ENCODE assay signal across 24 cellular contexts in the genomic region with DNA sequence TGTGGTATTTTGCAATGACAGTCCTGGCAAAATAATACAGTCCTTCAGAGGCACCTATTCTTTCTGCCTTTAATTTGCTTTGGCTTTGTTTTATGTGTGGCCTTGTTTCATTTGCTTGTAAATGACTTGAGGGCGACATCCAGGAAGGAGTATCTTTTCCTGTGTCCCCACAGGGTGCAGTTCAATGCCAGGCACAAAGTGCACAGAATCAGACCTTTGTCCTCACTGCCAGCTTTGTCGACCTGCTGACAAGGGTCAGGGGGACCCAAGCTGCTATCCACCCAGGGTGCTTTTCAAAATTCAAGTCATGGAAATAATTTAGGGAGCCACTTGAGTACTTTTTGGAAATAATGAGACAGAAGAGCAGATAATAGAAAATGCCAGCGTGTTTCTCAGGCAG. TPM values are rescaled to one million over a fixed set of nuclear protein-coding genes. Genes with fewer than 3 reads are reported as not detected.
"Had no signal": no experiment of that assay in that cellular context is flagged by ENCODE, and none has a peak within 500 bp of the region (broad histone marks: within the 10 kb centered on the region; RNA-seq: fewer than 3 reads in every experiment).

No MANE protein-coding gene starts in this region.

- H3K4me3 Mint-ChIP-seq: activated naive CD8-positive, alpha-beta T cell treated with anti-CD3 and anti-CD28 coated beads, Interleukin-2, amount 50 U/mL, for 24 hours; naive thymus-derived CD4-positive, alpha-beta T cell; stimulated activated effector memory CD8-positive, alpha-beta T cell treated with anti-CD3 and anti-CD28 coated beads, Interleukin-12 subunit alpha, Interleukin-12 subunit beta, amount 100 ng/mL, for 72 hours; stimulated activated naive CD8-positive, alpha-beta T cell treated with anti-CD3 and anti-CD28 coated beads, Interleukin-15, amount 100 ng/mL, for 72 hours had no signal

- H3K4me3 ChIP-seq: cardiac muscle cell, esophagus muscularis mucosa, hepatocyte, lung, ovary, prostate gland, tibial nerve had no signal

- H3K27me3 ChIP-seq: cardiac muscle cell, esophagus muscularis mucosa, hepatocyte, neutrophil, ovary, tibial nerve had no signal

- H3K27me3 Mint-ChIP-seq: activated naive CD8-positive, alpha-beta T cell treated with anti-CD3 and anti-CD28 coated beads, Interleukin-2, amount 50 U/mL, for 24 hours had no signal

- H3K4me2 ChIP-seq: hepatocyte had no signal

- ATAC-seq: activated naive CD8-positive, alpha-beta T cell treated with anti-CD3 and anti-CD28 coated beads, Interleukin-2, amount 50 U/mL, for 24 hours; left cardiac atrium; naive thymus-derived CD4-positive, alpha-beta T cell; SK-N-SH treated with all-trans-retinoic acid at 6 μM for 48 hours; stimulated activated effector memory CD8-positive, alpha-beta T cell treated with anti-CD3 and anti-CD28 coated beads, Interleukin-12 subunit alpha, Interleukin-12 subunit beta, amount 100 ng/mL, for 72 hours; stimulated activated naive CD8-positive, alpha-beta T cell treated with anti-CD3 and anti-CD28 coated beads, Interleukin-15, amount 100 ng/mL, for 72 hours had no signal

- H3K36me3 Mint-ChIP-seq: naive thymus-derived CD4-positive, alpha-beta T cell; stimulated activated effector memory CD8-positive, alpha-beta T cell treated with anti-CD3 and anti-CD28 coated beads, Interleukin-12 subunit alpha, Interleukin-12 subunit beta, amount 100 ng/mL, for 72 hours had no signal

- H3K27ac ChIP-seq: cardiac muscle cell, esophagus muscularis mucosa, neutrophil, ovary, prostate gland had no signal

- H2AFZ ChIP-seq: hepatocyte had no signal

- H3K79me2 ChIP-seq: hepatocyte had no signal

- H3K4me1 Mint-ChIP-seq: activated naive CD8-positive, alpha-beta T cell treated with anti-CD3 and anti-CD28 coated beads, Interleukin-2, amount 50 U/mL, for 24 hours; stimulated activated effector memory CD8-positive, alpha-beta T cell treated with anti-CD3 and anti-CD28 coated beads, Interleukin-12 subunit alpha, Interleukin-12 subunit beta, amount 100 ng/mL, for 72 hours; stimulated activated naive CD8-positive, alpha-beta T cell treated with anti-CD3 and anti-CD28 coated beads, Interleukin-15, amount 100 ng/mL, for 72 hours had no signal

- H3K9me3 Mint-ChIP-seq: activated naive CD8-positive, alpha-beta T cell treated with anti-CD3 and anti-CD28 coated beads, Interleukin-2, amount 50 U/mL, for 24 hours; naive thymus-derived CD4-positive, alpha-beta T cell; stimulated activated effector memory CD8-positive, alpha-beta T cell treated with anti-CD3 and anti-CD28 coated beads, Interleukin-12 subunit alpha, Interleukin-12 subunit beta, amount 100 ng/mL, for 72 hours; stimulated activated naive CD8-positive, alpha-beta T cell treated with anti-CD3 and anti-CD28 coated beads, Interleukin-15, amount 100 ng/mL, for 72 hours had no signal

- H3K9me3 ChIP-seq: esophagus muscularis mucosa, neutrophil, ovary, prostate gland, tibial nerve had no signal

- H3K27ac Mint-ChIP-seq: activated naive CD8-positive, alpha-beta T cell treated with anti-CD3 and anti-CD28 coated beads, Interleukin-2, amount 50 U/mL, for 24 hours; naive thymus-derived CD4-positive, alpha-beta T cell; stimulated activated effector memory CD8-positive, alpha-beta T cell treated with anti-CD3 and anti-CD28 coated beads, Interleukin-12 subunit alpha, Interleukin-12 subunit beta, amount 100 ng/mL, for 72 hours; stimulated activated naive CD8-positive, alpha-beta T cell treated with anti-CD3 and anti-CD28 coated beads, Interleukin-15, amount 100 ng/mL, for 72 hours had no signal

- DNase-seq: activated CD8-positive, alpha-beta memory T cell treated with anti-CD3 and anti-CD28 coated beads for 24 hours; activated CD8-positive, alpha-beta memory T cell treated with anti-CD3 and anti-CD28 coated beads, Interleukin-2, amount 50 U/mL, for 4 hours; activated naive CD4-positive, alpha-beta T cell treated with anti-CD3 and anti-CD28 coated beads, Interleukin-2, amount 50 U/mL, for 16 hours; activated naive CD8-positive, alpha-beta T cell treated with anti-CD3 and anti-CD28 coated beads, Interleukin-2, amount 50 U/mL, for 24 hours; activated T-cell treated with anti-CD3 and anti-CD28 coated beads, Interleukin-2, amount 50 U/mL, for 48 hours; dermis blood vessel endothelial cell; effector memory CD4-positive, alpha-beta T cell; glutamatergic neuron; left cardiac atrium; naive thymus-derived CD4-positive, alpha-beta T cell; ovary; stimulated activated CD4-positive, alpha-beta T cell treated with anti-CD3 and anti-CD28 coated beads, Interleukin-2, amount 100 ng/mL, for 24 hours; stimulated activated naive CD8-positive, alpha-beta T cell treated with anti-CD3 and anti-CD28 coated beads, Interleukin-15, amount 100 ng/mL, for 72 hours had no signal

- H3K36me3 ChIP-seq: cardiac muscle cell, esophagus muscularis mucosa, neutrophil, ovary, prostate gland, tibial nerve had no signal

RNA-seq across cellular contexts. Expression of a gene that starts 56.1 kb away (rescaled TPM):
- total RNA-seq: cardiac muscle cell, cerebellum, frontal cortex, hepatocyte had no signal
